Comparison of ENCODE assay signal across 20 cellular contexts in genomic region chr13:112995395-112996091, GRCh38. TPM values are rescaled to one million over a fixed set of nuclear protein-coding genes. Genes with fewer than 3 reads are reported as not detected.
DNase-seq lines count a peak whose midpoint lies in the region; ATAC-seq and TF ChIP-seq lines count a peak whose summit lies in the region.
"Had no signal": no experiment of that assay in that cellular context is flagged by ENCODE, and none has a peak within 500 bp of the region (broad histone marks: within the 10 kb centered on the region; RNA-seq: fewer than 3 reads in every experiment).

No MANE protein-coding gene starts in this region.

- H3K27ac ChIP-seq in HEK293 (ENCODE audit: extremely low read depth, low read depth, low read length): no peak overlapping the region
- H3K27ac ChIP-seq: GM23248, HL-60, neural progenitor cell had no signal

- no peak overlapping the region for H3K27ac Mint-ChIP-seq in activated CD8-positive, alpha-beta T cell treated with anti-CD3 and anti-CD28 coated beads, Interleukin-2, amount 10 ng/mL, durations not matched to agents 7 days and 5 days
- no peak overlapping the region for H3K27ac Mint-ChIP-seq in natural killer cell
- H3K27ac Mint-ChIP-seq: activated naive CD4-positive, alpha-beta T cell treated with anti-CD3 and anti-CD28 coated beads, Interleukin-2, amount 50 U/mL, for 72 hours; T-helper 1 cell treated with Interleukin-12 subunit alpha and Interleukin-12 subunit beta and Interleukin-4 antibody, amounts not matched to agents 30 μg/mL and 1 μg/mL, for 36 hours had no signal

- H3K4me3 ChIP-seq in HEK293 (ENCODE audit: low read depth, low read length) (no peak overlapping the region), mucosa of descending colon (no peak overlapping the region)
- H3K4me3 ChIP-seq: GM23248, K562, neural progenitor cell had no signal

- DNase-seq in COR-L47 (lab: John Stamatoyannopoulos, UW): peak; percentile 90
- DNase-seq in NCI-H774 (lab: John Stamatoyannopoulos, UW): peak; percentile 41
- DNase-seq in mucosa of descending colon: peak; percentile 85 to 92 (median 89)
- DNase-seq in activated CD8-positive, alpha-beta T cell treated with anti-CD3 and anti-CD28 coated beads, Interleukin-2, amount 10 ng/mL, durations not matched to agents 7 days and 5 days: no peak
- DNase-seq in HuH-7.5 (ENCODE audit: low spot score): no peak
- DNase-seq in natural killer cell: no peak
- DNase-seq: activated CD4-positive, CD25-positive, alpha-beta regulatory T cell; EL; GM23248; MV-4-11; SHP77 treated with DMSO at 0.1 percent for 48 hours; stimulated activated CD4-positive, alpha-beta T cell treated with anti-CD3 and anti-CD28 coated beads, Interleukin-12 subunit alpha, Interleukin-12 subunit beta, amount 100 ng/mL, for 4 hours; trophoblast cell had no signal

- no peak overlapping the region for H3K4me3 Mint-ChIP-seq in activated CD8-positive, alpha-beta T cell treated with anti-CD3 and anti-CD28 coated beads, Interleukin-2, amount 10 ng/mL, durations not matched to agents 7 days and 5 days
- H3K4me3 Mint-ChIP-seq in natural killer cell: no peak overlapping the region
- H3K4me3 Mint-ChIP-seq: T-helper 1 cell treated with Interleukin-12 subunit alpha and Interleukin-12 subunit beta and Interleukin-4 antibody, amounts not matched to agents 30 μg/mL and 1 μg/mL, for 36 hours had no signal

- no peaks in the 10 kb centered on the region for H3K36me3 Mint-ChIP-seq in activated CD8-positive, alpha-beta T cell treated with anti-CD3 and anti-CD28 coated beads, Interleukin-2, amount 10 ng/mL, durations not matched to agents 7 days and 5 days (ENCODE audit: low read depth)
- no peaks in the 10 kb centered on the region for H3K36me3 Mint-ChIP-seq in natural killer cell
- H3K36me3 Mint-ChIP-seq: activated naive CD4-positive, alpha-beta T cell treated with anti-CD3 and anti-CD28 coated beads, Interleukin-2, amount 50 U/mL, for 72 hours; neural progenitor cell had no signal

- CTCF ChIA-PET in HEK293 (lab: Yijun Ruan, JAX): interaction anchor here (1.4 kb wide), 1 partner anchor 52 kb away, joined by 4 read pairs; no protein-coding TSS in a partner anchor
- CTCF ChIA-PET in activated CD8-positive, alpha-beta T cell treated with anti-CD3 and anti-CD28 coated beads, Interleukin-2, amount 10 ng/mL, durations not matched to agents 7 days and 5 days (lab: Charles Lee): no interaction called here

- peak; percentile 67 for ATAC-seq in mucosa of descending colon
- ATAC-seq in activated CD8-positive, alpha-beta T cell treated with anti-CD3 and anti-CD28 coated beads, Interleukin-2, amount 10 ng/mL, durations not matched to agents 7 days and 5 days: no peak
- ATAC-seq in GM19035 (IDR thresholded peaks at IDR 0.05; ENCODE audit: unreplicated experiment): no peak
- no peak for ATAC-seq in natural killer cell
- ATAC-seq: activated naive CD4-positive, alpha-beta T cell treated with anti-CD3 and anti-CD28 coated beads, Interleukin-2, amount 50 U/mL, for 72 hours; K562 had no signal

- intact Hi-C loops in mucosa of descending colon (cut with DNase I, micrococcal nuclease): no loop called here
- intact Hi-C loops in natural killer cell (cut with micrococcal nuclease): no loop called here

- H3K27me3 Mint-ChIP-seq in activated CD8-positive, alpha-beta T cell treated with anti-CD3 and anti-CD28 coated beads, Interleukin-2, amount 10 ng/mL, durations not matched to agents 7 days and 5 days (ENCODE audit: low read depth): no peaks in the 10 kb centered on the region
- H3K27me3 Mint-ChIP-seq in natural killer cell (ENCODE audit: low read depth in 2 of 2): peaks cover 11 to 21% of the 10 kb centered on the region in 2 donors

- H3K9me3 Mint-ChIP-seq in activated CD8-positive, alpha-beta T cell treated with anti-CD3 and anti-CD28 coated beads, Interleukin-2, amount 10 ng/mL, durations not matched to agents 7 days and 5 days (ENCODE audit: insufficient read depth): no peaks in the 10 kb centered on the region
- H3K9me3 Mint-ChIP-seq in natural killer cell: no peaks in the 10 kb centered on the region
- H3K9me3 Mint-ChIP-seq: activated naive CD4-positive, alpha-beta T cell treated with anti-CD3 and anti-CD28 coated beads, Interleukin-2, amount 50 U/mL, for 72 hours; neural progenitor cell; T-helper 1 cell treated with Interleukin-12 subunit alpha and Interleukin-12 subunit beta and Interleukin-4 antibody, amounts not matched to agents 30 μg/mL and 1 μg/mL, for 36 hours had no signal

- TF ChIP-seq CTCF in HEK293 (tag by site-specific recombination; IDR thresholded peaks at IDR 0.05) (no peak), mucosa of descending colon (IDR thresholded peaks at IDR 0.05) (no peak), natural killer cell (IDR thresholded peaks at IDR 0.05) (no peak)

- H3K36me3 ChIP-seq in HEK293 (ENCODE audit: control insufficient read depth in 2 of 2, insufficient read depth in 1 of 2, low read length in 2 of 2): no peaks in the 10 kb centered on the region
- H3K36me3 ChIP-seq in mucosa of descending colon (ENCODE audit: low read depth): no peaks in the 10 kb centered on the region
- H3K36me3 ChIP-seq: neural progenitor cell had no signal

- H3K9me3 ChIP-seq in HEK293 (ENCODE audit: control insufficient read depth, insufficient read depth, low read depth, low read length): no peaks in the 10 kb centered on the region
- no peaks in the 10 kb centered on the region for H3K9me3 ChIP-seq in mucosa of descending colon

- no peaks in the 10 kb centered on the region for H3K4me1 Mint-ChIP-seq in activated CD8-positive, alpha-beta T cell treated with anti-CD3 and anti-CD28 coated beads, Interleukin-2, amount 10 ng/mL, durations not matched to agents 7 days and 5 days (ENCODE audit: low read depth)
- H3K4me1 Mint-ChIP-seq in natural killer cell: no peaks in the 10 kb centered on the region

- POLR2A ChIA-PET in HEK293 (lab: Yijun Ruan, JAX): no interaction called here
- POLR2A ChIA-PET in activated CD8-positive, alpha-beta T cell treated with anti-CD3 and anti-CD28 coated beads, Interleukin-2, amount 10 ng/mL, durations not matched to agents 7 days and 5 days (lab: Charles Lee): no interaction called here

- no peaks in the 10 kb centered on the region for H3K4me1 ChIP-seq in HEK293 (ENCODE audit: control insufficient read depth, insufficient read depth, low read length)
- peaks cover 45% of the 10 kb centered on the region for H3K4me1 ChIP-seq in mucosa of descending colon (ENCODE audit: low read depth)

TF ChIP-seq in HEK293, 187 proteins besides CTCF, POLR2A, EP300 and RAD21:
- no peak for TF ChIP-seq ZNF140 (tag by site-specific recombination; IDR thresholded peaks at IDR 0.05)
- peak; percentile 44; the same call in 1 of the 2 replicates for TF ChIP-seq ZNF600 (tag by site-specific recombination; IDR thresholded peaks at IDR 0.05)
- TF ChIP-seq EGR2 (tag by site-specific recombination; IDR thresholded peaks at IDR 0.05; ENCODE audit: low read depth): peak; percentile 33; the same call in 1 of the 2 replicates
- TF ChIP-seq ZFHX2 (tag by site-specific recombination; conservative IDR thresholded peaks at IDR 0.05): peak; percentile 46; the same call in 1 of the 2 replicates

RNA-seq across cellular contexts. Expression of gene MCF2L, which starts 26.5 kb away (rescaled TPM):
- total RNA-seq in mucosa of descending colon (100 to 1,000 TPM in 1 of 3 donors, 10 to 100 TPM in 2; 53.9 to 109 (median 95.4) TPM), natural killer cell (1 to 10 TPM; 1.7 to 3.0 (median 3.0) TPM)
- total RNA-seq in activated CD8-positive, alpha-beta T cell treated with anti-CD3 and anti-CD28 coated beads, Interleukin-2, amount 10 ng/mL, durations not matched to agents 7 days and 5 days: 1 to 10 TPM in 1 of 2 experiments, under 1 TPM in 1; 0.76 to 1.0 TPM
- total RNA-seq: GM23248 had no signal

Comparison
In these comparisons a context has a peak if more than half of its experiments do, and no peak if none do; other contexts are left out.
1. DNase-seq: peak in COR-L47 (single experiment), NCI-H774 (single experiment) and mucosa of descending colon (3 of 3); none in activated CD8-positive, alpha-beta T cell treated with anti-CD3 and anti-CD28 coated beads, Interleukin-2, amount 10 ng/mL, durations not matched to agents 7 days and 5 days (single experiment), HuH-7.5 (single experiment) and natural killer cell (single experiment).
2. RNA of gene MCF2L, which starts 26.5 kb away (total RNA-seq): 53.9 to 109 TPM in mucosa of descending colon; 1.7 to 3.0 TPM in natural killer cell and 0.76 to 1.0 TPM in activated CD8-positive, alpha-beta T cell treated with anti-CD3 and anti-CD28 coated beads, Interleukin-2, amount 10 ng/mL, durations not matched to agents 7 days and 5 days; every median in the first group is over 10 times any median in the second.